27 cellular contexts compared by ENCODE assay signal in the genomic region with DNA sequence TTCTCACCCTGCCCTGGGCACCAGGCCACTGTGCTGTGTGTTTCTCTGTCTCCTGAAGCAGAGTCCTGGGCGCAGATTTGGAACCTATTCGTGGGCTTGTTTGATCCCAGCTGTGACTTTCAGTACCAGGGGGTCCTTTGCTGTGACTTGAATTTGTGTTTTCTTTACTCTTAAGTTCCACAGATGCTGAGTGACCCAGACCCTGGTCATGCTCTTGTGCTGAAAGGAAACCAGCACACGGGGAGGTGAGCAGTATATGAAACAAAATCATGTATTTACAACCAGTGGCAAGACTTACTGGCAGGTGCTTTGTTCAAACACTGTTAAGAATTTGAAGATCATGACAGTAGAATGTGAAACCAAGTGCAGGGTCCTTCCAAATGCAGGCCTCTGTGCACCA.
"Had no signal": no experiment of that assay in that cellular context is flagged by ENCODE, and none has a peak within 500 bp of the region (broad histone marks: within the 10 kb centered on the region; RNA-seq: fewer than 3 reads in every experiment).

No MANE protein-coding gene starts in this region.

- DNase-seq: activated CD4-positive, alpha-beta T cell treated with anti-CD3 and anti-CD28 coated beads for 1 hour; activated CD4-positive, alpha-beta T cell treated with anti-CD3 and anti-CD28 coated beads, Interleukin-2, amount 50 U/mL, for 48 hours; activated gamma-delta T cell; activated naive CD8-positive, alpha-beta T cell treated with anti-CD3 and anti-CD28 coated beads, Interleukin-2, amount 50 U/mL, for 24 hours; amygdala; caudate nucleus; cortex of kidney; foreskin fibroblast; heart right ventricle; left lung; lower lobe of right lung; mesenchymal stem cell; natural killer cell; occipital lobe; psoas muscle; sigmoid colon; small intestine; stimulated activated CD4-positive, alpha-beta T cell treated with anti-CD3 and anti-CD28 coated beads, Interleukin-4, amount 100 ng/mL, for 24 hours; stimulated activated naive CD8-positive, alpha-beta T cell treated with anti-CD3 and anti-CD28 coated beads, Interleukin-15, amount 100 ng/mL, for 72 hours; substantia nigra; T1000; thyroid gland; upper lobe of left lung had no signal

- H3K27ac Mint-ChIP-seq: activated naive CD8-positive, alpha-beta T cell treated with anti-CD3 and anti-CD28 coated beads, Interleukin-2, amount 50 U/mL, for 24 hours; natural killer cell; neural progenitor cell; stimulated activated memory B cell treated with anti-CD40 and anti-IgM and Interleukin-4, amounts not matched to agents 10 μg/mL and 1 μg/mL and 100 μg/mL, for 72 hours; stimulated activated naive CD8-positive, alpha-beta T cell treated with anti-CD3 and anti-CD28 coated beads, Interleukin-15, amount 100 ng/mL, for 72 hours; WTC11 had no signal

- H3K36me3 Mint-ChIP-seq: natural killer cell; neural progenitor cell; stimulated activated memory B cell treated with anti-CD40 and anti-IgM and Interleukin-4, amounts not matched to agents 10 μg/mL and 1 μg/mL and 100 μg/mL, for 72 hours; WTC11 had no signal

- ATAC-seq: esophagus mucosa; heart right ventricle; left lung; lower lobe of right lung; natural killer cell; psoas muscle; stimulated activated memory B cell treated with anti-CD40 and anti-IgM and Interleukin-4, amounts not matched to agents 10 μg/mL and 1 μg/mL and 100 μg/mL, for 72 hours; stimulated activated naive CD8-positive, alpha-beta T cell treated with anti-CD3 and anti-CD28 coated beads, Interleukin-15, amount 100 ng/mL, for 72 hours; WTC11 had no signal

- H3K4me3 Mint-ChIP-seq: activated naive CD8-positive, alpha-beta T cell treated with anti-CD3 and anti-CD28 coated beads, Interleukin-2, amount 50 U/mL, for 24 hours; natural killer cell; neural progenitor cell; stimulated activated memory B cell treated with anti-CD40 and anti-IgM and Interleukin-4, amounts not matched to agents 10 μg/mL and 1 μg/mL and 100 μg/mL, for 72 hours; stimulated activated naive CD8-positive, alpha-beta T cell treated with anti-CD3 and anti-CD28 coated beads, Interleukin-15, amount 100 ng/mL, for 72 hours; WTC11 had no signal

- H3K9me3 Mint-ChIP-seq: activated naive CD8-positive, alpha-beta T cell treated with anti-CD3 and anti-CD28 coated beads, Interleukin-2, amount 50 U/mL, for 24 hours; natural killer cell; neural progenitor cell; stimulated activated naive CD8-positive, alpha-beta T cell treated with anti-CD3 and anti-CD28 coated beads, Interleukin-15, amount 100 ng/mL, for 72 hours; WTC11 had no signal

- H3K4me1 Mint-ChIP-seq: stimulated activated memory B cell treated with anti-CD40 and anti-IgM and Interleukin-4, amounts not matched to agents 10 μg/mL and 1 μg/mL and 100 μg/mL, for 72 hours had no signal
